13 cellular contexts compared by ENCODE assay signal in genomic region chr4:12723849-12724447, GRCh38.
A peak's percentile ranks its signal among the peaks of the same experiment; 100 is the strongest.
DNase-seq lines count a peak whose midpoint lies in the region; ATAC-seq and TF ChIP-seq lines count a peak whose summit lies in the region.
"Had no signal": no experiment of that assay in that cellular context is flagged by ENCODE, and none has a peak within 500 bp of the region (broad histone marks: within the 10 kb centered on the region; RNA-seq: fewer than 3 reads in every experiment).

No MANE protein-coding gene starts in this region.

- H3K36me3 ChIP-seq in Caco-2 (ENCODE audit: control insufficient read depth, insufficient read depth, low read length) (no peaks in the 10 kb centered on the region), HUES64 (ENCODE audit: insufficient read depth, low read length) (no peaks in the 10 kb centered on the region)
- H3K36me3 ChIP-seq: BLaER1, sigmoid colon had no signal

- no peak overlapping the region for H3K27ac ChIP-seq in HUES64 (ENCODE audit: low read depth, low read length)
- H3K27ac ChIP-seq: BLaER1, sigmoid colon had no signal

- peak overlapping the region; percentile 45; the same call in 1 of the 2 replicates for H3K9ac ChIP-seq in HUES64 (ENCODE audit: low read depth, low read length)
- H3K9ac ChIP-seq: BLaER1 had no signal

- ATAC-seq in memory B cell (ENCODE audit: low read depth) (no peak), GM18520 (IDR thresholded peaks at IDR 0.05; ENCODE audit: unreplicated experiment) (no peak)

- POLR2A ChIA-PET in Caco-2 (lab: Charles Lee): no interaction called here

- peaks cover 6% of the 10 kb centered on the region for H3K27me3 Mint-ChIP-seq in Caco-2 (ENCODE audit: insufficient read depth, unreplicated experiment)
- H3K27me3 Mint-ChIP-seq in memory B cell: peaks cover 12% of the 10 kb centered on the region

- no peaks in the 10 kb centered on the region for H3K9me3 ChIP-seq in Caco-2
- H3K9me3 ChIP-seq in HUES64 (ENCODE audit: insufficient read depth, low read depth, low read length): no peaks in the 10 kb centered on the region
- H3K9me3 ChIP-seq: BLaER1, sigmoid colon had no signal

- no peaks in the 10 kb centered on the region for H3K27me3 ChIP-seq in Caco-2 (replicated peaks; ENCODE audit: control insufficient read depth, insufficient read depth, low read length)
- H3K27me3 ChIP-seq in HUES64 (ENCODE audit: insufficient read depth, low read length): no peaks in the 10 kb centered on the region
- H3K27me3 ChIP-seq: BLaER1, sigmoid colon had no signal

- intact Hi-C loops in Caco-2 (cut with micrococcal nuclease; ENCODE audit: unreplicated experiment): loop anchor here (1.0 kb wide), 2 partner anchors 45 to 91 kb away; no protein-coding TSS in a partner anchor

- CTCF ChIA-PET in Caco-2 (lab: Charles Lee): interaction anchor here (0.7 kb wide), 1 partner anchor 819 kb away, joined by 3 read pairs; no protein-coding TSS in a partner anchor

- H3K4me1 Mint-ChIP-seq in Caco-2 (ENCODE audit: low read depth, unreplicated experiment): peaks cover 7% of the 10 kb centered on the region
- H3K4me1 Mint-ChIP-seq in memory B cell: peaks cover 3% of the 10 kb centered on the region
- H3K4me1 Mint-ChIP-seq: activated CD4-positive, alpha-beta memory T cell treated with anti-CD3 and anti-CD28 coated beads, Interleukin-2, amount 10 ng/mL, durations not matched to agents 7 days and 5 days had no signal

- H3K27ac Mint-ChIP-seq in Caco-2 (ENCODE audit: unreplicated experiment) (peak overlapping the region; percentile 24), memory B cell (no peak overlapping the region)
- H3K27ac Mint-ChIP-seq: activated CD4-positive, alpha-beta memory T cell treated with anti-CD3 and anti-CD28 coated beads, Interleukin-2, amount 10 ng/mL, durations not matched to agents 7 days and 5 days had no signal

- DNase-seq in Caco-2: peak in 1 of 2 experiments; percentile 24
- no peak for DNase-seq in astrocyte of the cerebellum (ENCODE audit: low read depth)
- DNase-seq in memory B cell (ENCODE audit: low spot score in 2 of 2): no peak
- no peak for DNase-seq in RKO (ENCODE audit: low spot score)
- no peak for DNase-seq in NCI-H526 treated with DMSO at 0.1 percent for 48 hours (lab: John Stamatoyannopoulos, UW)
- DNase-seq in SKM-1 (lab: John Stamatoyannopoulos, UW; ENCODE audit: unreplicated experiment): no peak
- DNase-seq: activated CD4-positive, alpha-beta memory T cell treated with anti-CD3 and anti-CD28 coated beads, Interleukin-2, amount 10 ng/mL, durations not matched to agents 7 days and 5 days; anterior cingulate cortex; sigmoid colon; stimulated activated naive CD4-positive, alpha-beta T cell treated with Interleukin-2 at 50 U/mL for 16 hours had no signal

- no peak for TF ChIP-seq CTCF in Caco-2 (IDR thresholded peaks at IDR 0.05; ENCODE audit: insufficient read depth in 1 of 2, low read depth in 1 of 2, low read length in 1 of 2, severe bottlenecking in 1 of 2, unreplicated experiment in 1 of 2)
- peak; percentile 9 for TF ChIP-seq CTCF in astrocyte of the cerebellum (IDR thresholded peaks at IDR 0.05; ENCODE audit: low read depth, low read length, missing control alignments)

- 0 out of 2 replicates have a peak, but pooled peaks cover 5% of the 10 kb centered on the region for H3K4me1 ChIP-seq in Caco-2
- peaks cover 6% of the 10 kb centered on the region; the same call in 1 of the 2 replicates for H3K4me1 ChIP-seq in HUES64 (ENCODE audit: insufficient read depth, low read length)
- H3K4me1 ChIP-seq: BLaER1, sigmoid colon had no signal

- H3K4me3 Mint-ChIP-seq in Caco-2 (ENCODE audit: unreplicated experiment): peak overlapping the region; percentile 52
- H3K4me3 Mint-ChIP-seq in memory B cell: peak overlapping the region; percentile 33
- H3K4me3 Mint-ChIP-seq: activated CD4-positive, alpha-beta memory T cell treated with anti-CD3 and anti-CD28 coated beads, Interleukin-2, amount 10 ng/mL, durations not matched to agents 7 days and 5 days had no signal

- H3K4me3 ChIP-seq in Caco-2 (ENCODE audit: low read depth, low read length) (no peak overlapping the region), HUES64 (ENCODE audit: low read length) (no peak overlapping the region), astrocyte of the cerebellum (ENCODE audit: low read depth, low read length) (no peak overlapping the region)
- H3K4me3 ChIP-seq: BLaER1, sigmoid colon had no signal

- H3K9me3 Mint-ChIP-seq in Caco-2 (ENCODE audit: unreplicated experiment) (no peaks in the 10 kb centered on the region), memory B cell (no peaks in the 10 kb centered on the region)
- H3K9me3 Mint-ChIP-seq: activated CD4-positive, alpha-beta memory T cell treated with anti-CD3 and anti-CD28 coated beads, Interleukin-2, amount 10 ng/mL, durations not matched to agents 7 days and 5 days had no signal

- no TSS peak for BruUV-seq in Caco-2 (replicated peaks; lab: Mats Ljungman, UMichigan)

- in situ Hi-C loops in astrocyte of the cerebellum (cut with HindIII; ENCODE audit: low sequenced_read_pairs): no loop called here

- WGBS in HUES64: 46% methylated on average over 7 of the region's 7 CpGs

- H3K36me3 Mint-ChIP-seq in Caco-2 (ENCODE audit: insufficient read depth, unreplicated experiment) (no peaks in the 10 kb centered on the region), memory B cell (no peaks in the 10 kb centered on the region)
